ENCODE assay signal across 15 cellular contexts in the genomic region with DNA sequence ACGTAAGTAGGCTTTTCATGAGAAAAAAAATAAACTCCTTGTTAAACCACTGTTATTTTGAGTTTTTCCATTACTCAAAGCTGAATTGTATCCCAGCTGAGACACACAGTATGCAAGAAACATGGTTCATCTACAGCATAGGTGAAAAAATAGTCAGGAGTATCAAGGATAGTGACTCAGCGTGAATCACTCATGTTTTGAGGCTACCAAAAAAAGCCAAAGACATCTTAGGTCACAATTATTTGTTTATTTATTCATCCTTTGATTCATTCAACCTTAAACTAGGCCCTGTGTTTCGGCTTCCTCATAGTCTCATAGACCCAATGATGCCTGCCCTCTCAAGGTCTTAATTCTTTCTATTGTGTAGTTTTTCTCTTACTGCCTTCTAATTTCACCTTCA. TPM values are rescaled to one million over a fixed set of nuclear protein-coding genes. Genes with fewer than 3 reads are reported as not detected.
DNase-seq lines count a peak whose midpoint lies in the region; ATAC-seq and TF ChIP-seq lines count a peak whose summit lies in the region.
"Had no signal": no experiment of that assay in that cellular context is flagged by ENCODE, and none has a peak within 500 bp of the region (broad histone marks: within the 10 kb centered on the region; RNA-seq: fewer than 3 reads in every experiment).

No MANE protein-coding gene starts in this region.

- H3K9me3 Mint-ChIP-seq in activated naive CD8-positive, alpha-beta T cell treated with anti-CD3 and anti-CD28 coated beads, Interleukin-2, amount 50 U/mL, for 24 hours: no peaks in the 10 kb centered on the region
- H3K9me3 Mint-ChIP-seq in activated naive CD8-positive, alpha-beta T cell treated with anti-CD3 and anti-CD28 coated beads for 36 hours: peaks cover 2% of the 10 kb centered on the region

- no peaks in the 10 kb centered on the region for H3K36me3 Mint-ChIP-seq in activated naive CD8-positive, alpha-beta T cell treated with anti-CD3 and anti-CD28 coated beads, Interleukin-2, amount 50 U/mL, for 24 hours (ENCODE audit: low read depth)
- no peaks in the 10 kb centered on the region for H3K36me3 Mint-ChIP-seq in activated naive CD8-positive, alpha-beta T cell treated with anti-CD3 and anti-CD28 coated beads for 36 hours

- no peaks in the 10 kb centered on the region for H4K20me1 ChIP-seq in fibroblast of lung (ENCODE audit: control insufficient read depth, extremely low read depth, insufficient read depth, low read length)

- no peaks in the 10 kb centered on the region for H3K36me3 ChIP-seq in RWPE2 (ENCODE audit: low read depth)
- no peaks in the 10 kb centered on the region for H3K36me3 ChIP-seq in fibroblast of lung (ENCODE audit: control insufficient read depth, insufficient read depth, low read length)
- H3K36me3 ChIP-seq in mucosa of descending colon (ENCODE audit: low read depth): no peaks in the 10 kb centered on the region
- H3K36me3 ChIP-seq: uterus had no signal

- H3K4me3 ChIP-seq in RWPE2 (ENCODE audit: severe bottlenecking): no peak overlapping the region
- H3K4me3 ChIP-seq in fibroblast of lung (replicated peaks in 1 of 4; ENCODE audit: control extremely low read depth in 1 of 4, insufficient read depth in 1 of 4, low read depth in 3 of 4, low read length in 4 of 4): no peak overlapping the region
- no peak overlapping the region for H3K4me3 ChIP-seq in mucosa of descending colon
- H3K4me3 ChIP-seq: uterus had no signal

- no peak overlapping the region for H3K4me3 Mint-ChIP-seq in activated naive CD8-positive, alpha-beta T cell treated with anti-CD3 and anti-CD28 coated beads, Interleukin-2, amount 50 U/mL, for 24 hours
- H3K4me3 Mint-ChIP-seq in activated naive CD8-positive, alpha-beta T cell treated with anti-CD3 and anti-CD28 coated beads for 36 hours: no peak overlapping the region
- H3K4me3 Mint-ChIP-seq: T-helper 17 cell had no signal

- peak; percentile 76 for ATAC-seq in activated naive CD8-positive, alpha-beta T cell treated with anti-CD3 and anti-CD28 coated beads, Interleukin-2, amount 50 U/mL, for 24 hours
- ATAC-seq in RWPE2 (ENCODE audit: low read depth): peak; percentile 72
- no peak for ATAC-seq in mucosa of descending colon
- no peak for ATAC-seq in HG02938 (IDR thresholded peaks at IDR 0.05; ENCODE audit: unreplicated experiment)
- no peak for ATAC-seq in HG02870 (IDR thresholded peaks at IDR 0.05; ENCODE audit: unreplicated experiment)
- no peak for ATAC-seq in HG02763 (IDR thresholded peaks at IDR 0.05; ENCODE audit: unreplicated experiment)
- ATAC-seq: T-helper 17 cell had no signal

- no peaks in the 10 kb centered on the region for H3K79me2 ChIP-seq in fibroblast of lung (ENCODE audit: control insufficient read depth, insufficient read depth, low read length)

- peaks cover 4% of the 10 kb centered on the region for H3K27me3 Mint-ChIP-seq in activated naive CD8-positive, alpha-beta T cell treated with anti-CD3 and anti-CD28 coated beads, Interleukin-2, amount 50 U/mL, for 24 hours
- peaks cover 8% of the 10 kb centered on the region for H3K27me3 Mint-ChIP-seq in activated naive CD8-positive, alpha-beta T cell treated with anti-CD3 and anti-CD28 coated beads for 36 hours
- H3K27me3 Mint-ChIP-seq: T-helper 17 cell had no signal

- H3K4me1 Mint-ChIP-seq in activated naive CD8-positive, alpha-beta T cell treated with anti-CD3 and anti-CD28 coated beads, Interleukin-2, amount 50 U/mL, for 24 hours: peaks cover 21% of the 10 kb centered on the region
- H3K4me1 Mint-ChIP-seq in activated naive CD8-positive, alpha-beta T cell treated with anti-CD3 and anti-CD28 coated beads for 36 hours: peaks cover 9% of the 10 kb centered on the region

- no peak overlapping the region for H3K9ac ChIP-seq in fibroblast of lung (ENCODE audit: insufficient read depth, low read length)

- H3K4me1 ChIP-seq in RWPE2 (ENCODE audit: insufficient read depth, poor library complexity, severe bottlenecking) (no peaks in the 10 kb centered on the region), fibroblast of lung (ENCODE audit: control insufficient read depth, extremely low read depth, insufficient read depth, low read length) (no peaks in the 10 kb centered on the region), mucosa of descending colon (ENCODE audit: low read depth) (no peaks in the 10 kb centered on the region)
- H3K4me1 ChIP-seq: uterus had no signal

- H2AFZ ChIP-seq in fibroblast of lung (ENCODE audit: low read length): no peak overlapping the region

- H3K27ac Mint-ChIP-seq in activated naive CD8-positive, alpha-beta T cell treated with anti-CD3 and anti-CD28 coated beads, Interleukin-2, amount 50 U/mL, for 24 hours: peak overlapping the region; percentile 81
- no peak overlapping the region for H3K27ac Mint-ChIP-seq in activated naive CD8-positive, alpha-beta T cell treated with anti-CD3 and anti-CD28 coated beads for 36 hours
- H3K27ac Mint-ChIP-seq: T-helper 17 cell had no signal

- no peak overlapping the region for H3K27ac ChIP-seq in RWPE2 (ENCODE audit: poor library complexity, severe bottlenecking)
- H3K27ac ChIP-seq in fibroblast of lung (ENCODE audit: insufficient read depth, low read length): no peak overlapping the region
- H3K27ac ChIP-seq: uterus had no signal

- peaks cover 3% of the 10 kb centered on the region for H3K27me3 ChIP-seq in RWPE2 (ENCODE audit: insufficient read depth, poor library complexity, severe bottlenecking)
- H3K27me3 ChIP-seq in fibroblast of lung (ENCODE audit: control insufficient read depth, insufficient read depth, low read length): no peaks in the 10 kb centered on the region
- H3K27me3 ChIP-seq: uterus had no signal

- DNase-seq in activated naive CD8-positive, alpha-beta T cell treated with anti-CD3 and anti-CD28 coated beads, Interleukin-2, amount 50 U/mL, for 24 hours: no peak
- no peak for DNase-seq in activated naive CD8-positive, alpha-beta T cell treated with anti-CD3 and anti-CD28 coated beads for 36 hours
- DNase-seq in RWPE2 (ENCODE audit: low spot score) (no peak), fibroblast of lung (ENCODE audit: low read depth in 2 of 2) (peak; percentile 23 to 85), mucosa of descending colon (no peak)
- DNase-seq: activated CD8-positive, alpha-beta memory T cell treated with anti-CD3 and anti-CD28 coated beads for 24 hours; C1 segment of cervical spinal cord; GF-D8; mesendoderm; MM.1S; T-helper 17 cell; uterus had no signal

- intact Hi-C loops in mucosa of descending colon (cut with DNase I, micrococcal nuclease): no loop called here

- TF ChIP-seq CTCF in RWPE2 (IDR thresholded peaks at IDR 0.05; ENCODE audit: poor library complexity, severe bottlenecking) (no peak), fibroblast of lung (conservative IDR thresholded peaks at IDR 0.05 in 1 of 2, IDR thresholded peaks at IDR 0.05 in 1 of 2; ENCODE audit: low read depth in 1 of 2, low read length in 2 of 2) (no peak), mucosa of descending colon (IDR thresholded peaks at IDR 0.05) (no peak)

- no peak overlapping the region for H3K4me2 ChIP-seq in fibroblast of lung (ENCODE audit: extremely low read depth, insufficient read depth, low read length)

- peaks cover 4% of the 10 kb centered on the region for H3K9me3 ChIP-seq in RWPE2 (ENCODE audit: severe bottlenecking)
- no peaks in the 10 kb centered on the region for H3K9me3 ChIP-seq in fibroblast of lung (ENCODE audit: control insufficient read depth, insufficient read depth, low read depth, low read length)
- H3K9me3 ChIP-seq in mucosa of descending colon: no peaks in the 10 kb centered on the region
- H3K9me3 ChIP-seq: uterus had no signal

RNA-seq across cellular contexts. Expression of gene STX17, which starts 32.9 kb away (rescaled TPM):
- total RNA-seq in activated naive CD8-positive, alpha-beta T cell treated with anti-CD3 and anti-CD28 coated beads for 36 hours: 10 to 100 TPM; 27.4 to 33.4 TPM
- 24.9 and 27.9 TPM in 2 replicates for total RNA-seq in fibroblast of lung
- 13.1 and 18.8 TPM in 2 replicates for polyA plus RNA-seq in fibroblast of lung
- 8.4 and 12.7 TPM in 2 replicates for polyA plus RNA-seq in fibroblast of lung (2012)
- polyA minus RNA-seq in fibroblast of lung (ENCODE audit: low replicate concordance): 3.1 and 4.9 TPM in 2 replicates
- 10 to 100 TPM; 29.0 to 52.8 (median 46.9) TPM for total RNA-seq in mucosa of descending colon

RNA-seq across cellular contexts. Expression of gene NR4A3, which starts 51.8 kb away (rescaled TPM):
- 10 to 100 TPM; 35.7 to 36.9 TPM for total RNA-seq in activated naive CD8-positive, alpha-beta T cell treated with anti-CD3 and anti-CD28 coated beads for 36 hours
- 5.6 and 9.1 TPM in 2 replicates for total RNA-seq in fibroblast of lung
- polyA plus RNA-seq in fibroblast of lung: 2.6 and 8.2 TPM in 2 replicates
- polyA plus RNA-seq in fibroblast of lung (2012): 3.7 and 14.5 TPM in 2 replicates
- polyA minus RNA-seq in fibroblast of lung (ENCODE audit: low replicate concordance): 9.0 and 17.9 TPM in 2 replicates
- total RNA-seq in mucosa of descending colon: 10 to 100 TPM in 1 of 3 donors, under 1 TPM in 2; 0.51 to 25.0 (median 0.69) TPM

Comparison
In these comparisons a context has a peak if more than half of its experiments do, and no peak if none do; other contexts are left out.
1. ATAC-seq: peak in activated naive CD8-positive, alpha-beta T cell treated with anti-CD3 and anti-CD28 coated beads, Interleukin-2, amount 50 U/mL, for 24 hours (single experiment) and RWPE2 (single experiment); none in mucosa of descending colon (single experiment), HG02938 (single experiment), HG02870 (single experiment) and HG02763 (single experiment).
2. DNase-seq: peak in fibroblast of lung (2 of 2); none in activated naive CD8-positive, alpha-beta T cell treated with anti-CD3 and anti-CD28 coated beads, Interleukin-2, amount 50 U/mL, for 24 hours (single experiment), activated naive CD8-positive, alpha-beta T cell treated with anti-CD3 and anti-CD28 coated beads for 36 hours (single experiment), RWPE2 (single experiment) and mucosa of descending colon (0 of 3).